Comparison of ENCODE assay signal across 1 cellular context in the genomic region with DNA sequence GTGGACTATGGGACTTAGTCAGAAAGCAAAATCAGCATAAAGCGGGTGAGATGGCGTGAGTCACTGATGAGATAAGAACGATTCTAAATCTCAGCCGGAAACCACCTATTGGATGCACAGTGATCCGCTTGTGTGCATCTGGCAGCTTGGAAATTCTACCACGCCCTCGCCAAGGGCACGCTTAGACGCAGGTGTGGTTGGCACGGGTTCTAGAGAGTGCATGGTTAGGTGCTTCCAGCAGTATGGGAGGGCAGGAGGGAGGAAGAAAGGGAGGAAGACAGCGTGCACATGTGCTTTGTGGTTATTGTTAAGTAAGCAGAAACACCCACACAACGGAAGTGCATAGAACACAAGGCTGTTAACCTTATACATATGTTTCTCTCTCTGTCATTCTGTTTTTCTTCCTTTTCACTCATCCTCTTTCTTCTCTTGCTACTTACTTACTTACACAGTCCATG.
TF ChIP-seq lines count a peak whose summit lies in the region.

No MANE protein-coding gene starts in this region.

TF ChIP-seq in HepG2, 621 proteins besides CTCF, POLR2A, EP300 and RAD21 (continued from another document):
- TF ChIP-seq, protein P1, sequence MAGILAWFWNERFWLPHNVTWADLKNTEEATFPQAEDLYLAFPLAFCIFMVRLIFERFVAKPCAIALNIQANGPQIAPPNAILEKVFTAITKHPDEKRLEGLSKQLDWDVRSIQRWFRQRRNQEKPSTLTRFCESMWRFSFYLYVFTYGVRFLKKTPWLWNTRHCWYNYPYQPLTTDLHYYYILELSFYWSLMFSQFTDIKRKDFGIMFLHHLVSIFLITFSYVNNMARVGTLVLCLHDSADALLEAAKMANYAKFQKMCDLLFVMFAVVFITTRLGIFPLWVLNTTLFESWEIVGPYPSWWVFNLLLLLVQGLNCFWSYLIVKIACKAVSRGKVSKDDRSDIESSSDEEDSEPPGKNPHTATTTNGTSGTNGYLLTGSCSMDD (CRISPR knock-in tag; IDR thresholded peaks at IDR 0.05), result no peak
- no peak for TF ChIP-seq CBX2 (IDR thresholded peaks at IDR 0.05; ENCODE audit: low read depth, low read length)
- TF ChIP-seq CBX2 (CRISPR knock-in tag; IDR thresholded peaks at IDR 0.05; ENCODE audit: low read depth), result no peak
